Comparison of ENCODE assay signal across 15 cellular contexts in genomic region chr3:131077904-131078303, GRCh38.
"Had no signal": no experiment of that assay in that cellular context is flagged by ENCODE, and none has a peak within 500 bp of the region (broad histone marks: within the 10 kb centered on the region; RNA-seq: fewer than 3 reads in every experiment).

No MANE protein-coding gene starts in this region.

- DNase-seq: activated CD4-positive, alpha-beta T cell treated with anti-CD3 and anti-CD28 coated beads, Interleukin-2, amount 10 ng/mL, durations not matched to agents 24 days and 14 days; activated CD8-positive, alpha-beta T cell treated with anti-CD3 and anti-CD28 coated beads for 36 hours; activated naive CD4-positive, alpha-beta T cell; activated naive CD8-positive, alpha-beta T cell treated with anti-CD3 and anti-CD28 coated beads for 36 hours; activated T-cell treated with anti-CD3 and anti-CD28 coated beads, Interleukin-2, amount 50 U/mL, for 1 hour; amniotic stem cell; effector memory CD4-positive, alpha-beta T cell; left cardiac atrium; lower lobe of right lung; nucleus accumbens; spleen; stimulated activated naive CD4-positive, alpha-beta T cell; T1000; tibial artery had no signal

- H3K9me3 ChIP-seq: lower lobe of right lung, spleen, tibial artery had no signal

- H3K36me3 ChIP-seq: lower lobe of right lung, spleen, tibial artery had no signal

- H3K4me2 ChIP-seq: hepatocyte had no signal

- H3K79me2 ChIP-seq: hepatocyte had no signal

- H2AFZ ChIP-seq: hepatocyte had no signal

- H3K4me3 ChIP-seq: hepatocyte, lower lobe of right lung, spleen, tibial artery had no signal

- H3K27me3 ChIP-seq: hepatocyte, spleen, tibial artery had no signal

- H3K27ac ChIP-seq: hepatocyte, lower lobe of right lung, spleen, tibial artery had no signal

- H3K4me1 ChIP-seq: lower lobe of right lung, spleen had no signal
